In the genomic region with DNA sequence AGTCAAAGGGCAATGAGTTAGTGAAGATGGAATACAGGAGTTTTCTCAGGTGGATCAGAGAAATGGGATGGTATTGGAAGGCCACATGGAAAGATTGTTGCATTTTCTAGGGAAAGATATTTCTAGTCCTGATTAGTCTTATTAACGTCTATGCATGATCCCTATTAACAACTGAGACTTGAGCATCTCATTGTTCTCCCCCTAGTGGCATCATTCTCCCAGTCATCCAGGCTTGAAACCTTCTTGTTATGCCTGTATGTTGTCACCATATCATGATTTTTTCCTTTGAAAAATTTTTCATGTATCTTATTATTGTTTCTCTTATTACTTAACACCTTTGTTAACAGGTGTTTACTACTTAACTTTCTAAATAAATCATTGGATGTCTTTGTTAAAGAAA, we compare ENCODE assay signal across 8 cellular contexts. TPM values are rescaled to one million over a fixed set of nuclear protein-coding genes. Genes with fewer than 3 reads are reported as not detected.
DNase-seq lines count a peak whose midpoint lies in the region; ATAC-seq and TF ChIP-seq lines count a peak whose summit lies in the region.

No MANE protein-coding gene starts in this region.

- H4K20me1 ChIP-seq in hepatocyte (ENCODE audit: insufficient read depth, poor library complexity, severe bottlenecking), result peaks cover 2% of the 10 kb centered on the region

- no peaks in the 10 kb centered on the region for H3K27me3 ChIP-seq in hepatocyte
- no peaks in the 10 kb centered on the region for H3K27me3 ChIP-seq in esophagus squamous epithelium

- no peak overlapping the region for H3K4me3 ChIP-seq in hepatocyte
- no peak overlapping the region for H3K4me3 ChIP-seq in esophagus squamous epithelium

- H2AFZ ChIP-seq in hepatocyte, result no peak overlapping the region

- no peaks in the 10 kb centered on the region for H3K9me3 ChIP-seq in hepatocyte (ENCODE audit: low read depth)
- H3K9me3 ChIP-seq in esophagus squamous epithelium, result no peaks in the 10 kb centered on the region

- TF ChIP-seq CTCF in C4-2B (conservative IDR thresholded peaks at IDR 0.05) (peak; percentile 68), hepatocyte (IDR thresholded peaks at IDR 0.05; ENCODE audit: poor library complexity) (peak; percentile 19), esophagus squamous epithelium (IDR thresholded peaks at IDR 0.05) (peak in 3 of 6 experiments; percentile 17 to 48 (median 17))

- no peak for TF ChIP-seq POLR2A in esophagus squamous epithelium (IDR thresholded peaks at IDR 0.05)

- no peaks in the 10 kb centered on the region for H3K36me3 ChIP-seq in hepatocyte (replicated peaks; ENCODE audit: insufficient read depth, low read depth)
- H3K36me3 ChIP-seq in esophagus squamous epithelium, result peaks cover 0 to under 1% (median 0%) of the 10 kb centered on the region in 3 donors

- no peaks in the 10 kb centered on the region for H3K27me3 Mint-ChIP-seq in activated T-helper 1 cell treated with anti-CD3 and anti-CD28 coated beads, Interleukin-12 subunit alpha, Interleukin-12 subunit beta, Interleukin-2, Interleukin-4 antibody, amounts not matched to agents 30 ng/mL and 10 ng/mL and 1 ng/mL, durations not matched to agents 14 hours and 24 hours and 36 hours (ENCODE audit: insufficient read depth)

- peaks cover 69% of the 10 kb centered on the region for H3K4me1 Mint-ChIP-seq in activated T-helper 1 cell treated with anti-CD3 and anti-CD28 coated beads, Interleukin-12 subunit alpha, Interleukin-12 subunit beta, Interleukin-2, Interleukin-4 antibody, amounts not matched to agents 30 ng/mL and 10 ng/mL and 1 ng/mL, durations not matched to agents 14 hours and 24 hours and 36 hours (ENCODE audit: low read depth)

- H3K4me1 ChIP-seq in hepatocyte (ENCODE audit: insufficient read depth), result no peaks in the 10 kb centered on the region
- peaks cover 0 to 13% (median 2%) of the 10 kb centered on the region in 3 donors for H3K4me1 ChIP-seq in esophagus squamous epithelium

- DNase-seq in hepatocyte (ENCODE audit: low spot score) (no peak), esophagus squamous epithelium (lab: John Stamatoyannopoulos, UW) (no peak)
- no peak for DNase-seq in activated T-helper 1 cell treated with anti-CD3 and anti-CD28 coated beads, Interleukin-12 subunit alpha, Interleukin-12 subunit beta, Interleukin-2, Interleukin-4 antibody, amounts not matched to agents 30 ng/mL and 10 ng/mL and 1 ng/mL, durations not matched to agents 14 hours and 24 hours and 36 hours (ENCODE audit: low spot score)

- no peak overlapping the region for H3K27ac ChIP-seq in C4-2B
- no peak overlapping the region for H3K27ac ChIP-seq in hepatocyte
- H3K27ac ChIP-seq in esophagus squamous epithelium, result no peak overlapping the region

- H3K4me2 ChIP-seq in hepatocyte, result no peak overlapping the region

- H3K79me2 ChIP-seq in hepatocyte, result peaks cover 96% of the 10 kb centered on the region

- 33% methylated on average over 1 of the region's 1 CpG for WGBS in hepatocyte (ENCODE audit: low lambda C conversion rate, missing lambda C conversion rate)
- WGBS in esophagus squamous epithelium, 2 donors, result 32 to 48% methylated on average over 1 of the region's 1 CpG

- intact Hi-C loops in activated T-helper 1 cell treated with anti-CD3 and anti-CD28 coated beads, Interleukin-12 subunit alpha, Interleukin-12 subunit beta, Interleukin-2, Interleukin-4 antibody, amounts not matched to agents 30 ng/mL and 10 ng/mL and 1 ng/mL, durations not matched to agents 14 hours and 24 hours and 36 hours (cut with micrococcal nuclease), result loop anchor here (2.0 kb wide), 1 partner anchor 14 kb away; no protein-coding TSS in a partner anchor
- intact Hi-C loops in esophagus squamous epithelium (cut with DNase I), result no loop called here

- H3K36me3 Mint-ChIP-seq in activated T-helper 1 cell treated with anti-CD3 and anti-CD28 coated beads, Interleukin-12 subunit alpha, Interleukin-12 subunit beta, Interleukin-2, Interleukin-4 antibody, amounts not matched to agents 30 ng/mL and 10 ng/mL and 1 ng/mL, durations not matched to agents 14 hours and 24 hours and 36 hours (ENCODE audit: low read depth), result peaks cover 26% of the 10 kb centered on the region

- H3K9me3 Mint-ChIP-seq in activated T-helper 1 cell treated with anti-CD3 and anti-CD28 coated beads, Interleukin-12 subunit alpha, Interleukin-12 subunit beta, Interleukin-2, Interleukin-4 antibody, amounts not matched to agents 30 ng/mL and 10 ng/mL and 1 ng/mL, durations not matched to agents 14 hours and 24 hours and 36 hours, result peaks cover 3% of the 10 kb centered on the region

- H3K9me2 ChIP-seq in hepatocyte (replicated peaks; ENCODE audit: insufficient read depth), result no peaks in the 10 kb centered on the region

- H3K4me3 Mint-ChIP-seq in activated T-helper 1 cell treated with anti-CD3 and anti-CD28 coated beads, Interleukin-12 subunit alpha, Interleukin-12 subunit beta, Interleukin-2, Interleukin-4 antibody, amounts not matched to agents 30 ng/mL and 10 ng/mL and 1 ng/mL, durations not matched to agents 14 hours and 24 hours and 36 hours, result no peak overlapping the region

- ATAC-seq in GM19351 (IDR thresholded peaks at IDR 0.05; ENCODE audit: unreplicated experiment) (peak; percentile 38), SK-N-SH treated with all-trans-retinoic acid at 6 μM for 48 hours (peak; percentile 60; the same call in 1 of the 3 replicates), GM19397 (IDR thresholded peaks at IDR 0.05; ENCODE audit: unreplicated experiment) (no peak), GM18909 (IDR thresholded peaks at IDR 0.05; ENCODE audit: poor library complexity, unreplicated experiment) (no peak)

- H3K27ac Mint-ChIP-seq in activated T-helper 1 cell treated with anti-CD3 and anti-CD28 coated beads, Interleukin-12 subunit alpha, Interleukin-12 subunit beta, Interleukin-2, Interleukin-4 antibody, amounts not matched to agents 30 ng/mL and 10 ng/mL and 1 ng/mL, durations not matched to agents 14 hours and 24 hours and 36 hours, result no peak overlapping the region

TF ChIP-seq in SK-N-SH treated with all-trans-retinoic acid at 6 μM for 48 hours, 23 proteins besides CTCF, POLR2A, EP300 and RAD21:
- TF ChIP-seq, protein P1, sequence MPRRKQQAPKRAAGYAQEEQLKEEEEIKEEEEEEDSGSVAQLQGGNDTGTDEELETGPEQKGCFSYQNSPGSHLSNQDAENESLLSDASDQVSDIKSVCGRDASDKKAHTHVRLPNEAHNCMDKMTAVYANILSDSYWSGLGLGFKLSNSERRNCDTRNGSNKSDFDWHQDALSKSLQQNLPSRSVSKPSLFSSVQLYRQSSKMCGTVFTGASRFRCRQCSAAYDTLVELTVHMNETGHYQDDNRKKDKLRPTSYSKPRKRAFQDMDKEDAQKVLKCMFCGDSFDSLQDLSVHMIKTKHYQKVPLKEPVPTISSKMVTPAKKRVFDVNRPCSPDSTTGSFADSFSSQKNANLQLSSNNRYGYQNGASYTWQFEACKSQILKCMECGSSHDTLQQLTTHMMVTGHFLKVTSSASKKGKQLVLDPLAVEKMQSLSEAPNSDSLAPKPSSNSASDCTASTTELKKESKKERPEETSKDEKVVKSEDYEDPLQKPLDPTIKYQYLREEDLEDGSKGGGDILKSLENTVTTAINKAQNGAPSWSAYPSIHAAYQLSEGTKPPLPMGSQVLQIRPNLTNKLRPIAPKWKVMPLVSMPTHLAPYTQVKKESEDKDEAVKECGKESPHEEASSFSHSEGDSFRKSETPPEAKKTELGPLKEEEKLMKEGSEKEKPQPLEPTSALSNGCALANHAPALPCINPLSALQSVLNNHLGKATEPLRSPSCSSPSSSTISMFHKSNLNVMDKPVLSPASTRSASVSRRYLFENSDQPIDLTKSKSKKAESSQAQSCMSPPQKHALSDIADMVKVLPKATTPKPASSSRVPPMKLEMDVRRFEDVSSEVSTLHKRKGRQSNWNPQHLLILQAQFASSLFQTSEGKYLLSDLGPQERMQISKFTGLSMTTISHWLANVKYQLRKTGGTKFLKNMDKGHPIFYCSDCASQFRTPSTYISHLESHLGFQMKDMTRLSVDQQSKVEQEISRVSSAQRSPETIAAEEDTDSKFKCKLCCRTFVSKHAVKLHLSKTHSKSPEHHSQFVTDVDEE (CRISPR knock-in tag; IDR thresholded peaks at IDR 0.05), result no peak
- no peak for TF ChIP-seq ESRRG (CRISPR knock-in tag; IDR thresholded peaks at IDR 0.05)
- no peak for TF ChIP-seq GLIS3 (CRISPR knock-in tag; IDR thresholded peaks at IDR 0.05)
- TF ChIP-seq ZNF565 (CRISPR knock-in tag; conservative IDR thresholded peaks at IDR 0.05; ENCODE audit: low read depth), result no peak
- TF ChIP-seq ZNF70 (CRISPR knock-in tag; IDR thresholded peaks at IDR 0.05), result no peak
- TF ChIP-seq ZFP3 (CRISPR knock-in tag; IDR thresholded peaks at IDR 0.05), result no peak
- TF ChIP-seq RARB (CRISPR knock-in tag; IDR thresholded peaks at IDR 0.05), result no peak
- no peak for TF ChIP-seq BACH2 (CRISPR knock-in tag; IDR thresholded peaks at IDR 0.05; ENCODE audit: borderline replicate concordance)
- no peak for TF ChIP-seq ARNTL (CRISPR knock-in tag; IDR thresholded peaks at IDR 0.05; ENCODE audit: borderline replicate concordance, low read depth)
- TF ChIP-seq POU6F1 (CRISPR knock-in tag; IDR thresholded peaks at IDR 0.05; ENCODE audit: borderline replicate concordance, low read depth), result no peak
- no peak for TF ChIP-seq PPARA (CRISPR knock-in tag; IDR thresholded peaks at IDR 0.05; ENCODE audit: borderline replicate concordance)

RNA-seq across cellular contexts. Expression of gene KIF2A, which starts 34.4 kb away (rescaled TPM):
- total RNA-seq in hepatocyte, result 46.9 and 60.5 TPM in 2 replicates
- 28.3 and 35.2 TPM in 2 replicates for polyA plus RNA-seq in hepatocyte
- 235 and 240 TPM in 2 replicates for total RNA-seq in activated T-helper 1 cell treated with anti-CD3 and anti-CD28 coated beads, Interleukin-12 subunit alpha, Interleukin-12 subunit beta, Interleukin-2, Interleukin-4 antibody, amounts not matched to agents 30 ng/mL and 10 ng/mL and 1 ng/mL, durations not matched to agents 14 hours and 24 hours and 36 hours
- total RNA-seq in esophagus squamous epithelium, result 10 to 100 TPM; 14.0 to 43.1 (median 26.4) TPM

Comparison
In these comparisons a context has a peak if more than half of its experiments do, and no peak if none do; other contexts are left out.
1. ATAC-seq: peak in GM19351 (single experiment) and SK-N-SH treated with all-trans-retinoic acid at 6 μM for 48 hours (single experiment); none in GM19397 (single experiment) and GM18909 (single experiment).